ENCODE assay signal across 25 cellular contexts in the genomic region with DNA sequence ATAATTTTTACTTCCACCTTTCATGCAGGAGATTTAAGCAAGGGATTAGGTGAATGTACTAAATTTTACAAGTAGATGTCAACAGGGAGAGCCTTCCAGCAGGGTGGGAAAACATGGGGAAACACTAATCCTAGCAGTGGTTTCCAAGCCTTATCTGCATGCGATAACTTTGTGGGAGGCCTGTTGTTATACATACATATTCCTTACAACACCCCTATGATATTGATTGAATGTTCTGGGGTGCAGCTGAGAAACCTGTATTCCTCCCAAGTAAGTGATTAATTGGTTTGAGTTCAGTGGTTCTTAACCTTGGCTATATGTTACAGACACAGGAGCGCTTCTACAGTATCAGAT.
"Had no signal": no experiment of that assay in that cellular context is flagged by ENCODE, and none has a peak within 500 bp of the region (broad histone marks: within the 10 kb centered on the region; RNA-seq: fewer than 3 reads in every experiment).

No MANE protein-coding gene starts in this region.

- H3K36me3 ChIP-seq: gastroesophageal sphincter, left lung, lower lobe of right lung had no signal

- FAIRE-seq: colon, endometrium, frontal cortex, islet of Langerhans, keratinocyte had no signal

- H3K36me3 Mint-ChIP-seq: mesothelial cell of epicardium had no signal

- ATAC-seq: esophagus mucosa, foreskin keratinocyte, gastroesophageal sphincter, heart left ventricle, left cardiac atrium, left lung, left ventricle myocardium superior, lower lobe of right lung, mucosa of descending colon had no signal

- H3K4me3 ChIP-seq: coronary artery, dorsolateral prefrontal cortex, gastroesophageal sphincter, heart left ventricle, left lung, lower lobe of right lung, mucosa of descending colon had no signal

- DNase-seq: dermis blood vessel endothelial cell; dorsolateral prefrontal cortex; effector CD4-positive, alpha-beta T cell; effector memory CD4-positive, alpha-beta T cell; endodermal cell; erythroblast; foreskin keratinocyte; heart left ventricle; hippocampal formation; left cardiac atrium; left lung; left ventricle myocardium superior; lower lobe of right lung; mesenchymal stem cell; mucosa of descending colon had no signal

- H3K27me3 ChIP-seq: dorsolateral prefrontal cortex, foreskin keratinocyte, gastroesophageal sphincter, heart left ventricle, left lung had no signal

- H3K9me3 ChIP-seq: left lung, lower lobe of right lung had no signal

- H3K4me3 Mint-ChIP-seq: endodermal cell, mesothelial cell of epicardium had no signal

- H3K27ac ChIP-seq: coronary artery, dorsolateral prefrontal cortex, epithelial cell of prostate, foreskin keratinocyte, gastroesophageal sphincter, heart left ventricle, left lung, lower lobe of right lung had no signal

- H3K4me1 ChIP-seq: foreskin keratinocyte, gastroesophageal sphincter, heart left ventricle, left lung, lower lobe of right lung had no signal

- H3K27ac Mint-ChIP-seq: mesothelial cell of epicardium had no signal

- H3K4me1 Mint-ChIP-seq: mesothelial cell of epicardium had no signal
